ENCODE assay signal across 33 cellular contexts in genomic region chr7:67426654-67427053, GRCh38.
"Had no signal": no experiment of that assay in that cellular context is flagged by ENCODE, and none has a peak within 500 bp of the region (broad histone marks: within the 10 kb centered on the region; RNA-seq: fewer than 3 reads in every experiment).

No MANE protein-coding gene starts in this region.

- H3K36me3 ChIP-seq: adrenal gland, ascending aorta, brain microvascular endothelial cell, breast epithelium, cardiac muscle cell had no signal

- H3K9me3 ChIP-seq: adrenal gland, ascending aorta, body of pancreas, breast epithelium had no signal

- DNase-seq: activated effector memory CD4-positive, alpha-beta T cell treated with anti-CD3 and anti-CD28 coated beads, Interleukin-2, amount 50 U/mL, for 16 hours; activated effector memory CD4-positive, alpha-beta T cell treated with Interleukin-2 at 50 U/mL for 16 hours; activated gamma-delta T cell; activated gamma-delta T cell treated with Interleukin-2 at 50 U/mL for 16 hours; activated naive CD4-positive, alpha-beta T cell; activated naive CD4-positive, alpha-beta T cell treated with anti-CD3 and anti-CD28 coated beads for 36 hours; activated naive CD4-positive, alpha-beta T cell treated with anti-CD3 and anti-CD28 coated beads, Interleukin-2, amount 10 ng/mL, durations not matched to agents 7 days and 5 days; activated naive CD4-positive, alpha-beta T cell treated with anti-CD3 and anti-CD28 coated beads, Interleukin-2, amount 50 U/mL, for 16 hours; activated naive CD4-positive, alpha-beta T cell treated with Interleukin-2 at 50 U/mL for 16 hours; activated naive CD8-positive, alpha-beta T cell treated with anti-CD3 and anti-CD28 coated beads for 36 hours; activated naive CD8-positive, alpha-beta T cell treated with anti-CD3 and anti-CD28 coated beads, Interleukin-2, amount 10 ng/mL, durations not matched to agents 7 days and 5 days; activated naive CD8-positive, alpha-beta T cell treated with anti-CD3 and anti-CD28 coated beads, Interleukin-2, amount 50 U/mL, for 24 hours; activated T-cell treated with anti-CD3 and anti-CD28 coated beads, Interleukin-2, amount 50 U/mL, for 24 hours; activated T-cell treated with anti-CD3 and anti-CD28 coated beads, Interleukin-2, amount 50 U/mL, for 4 hours; activated T-cell treated with anti-CD3 and anti-CD28 coated beads, Interleukin-2, amount 50 U/mL, for 48 hours; activated T-cell treated with anti-CD3 and anti-CD28 coated beads, Interleukin-2, amount 50 U/mL, for 72 hours; adrenal gland; amniotic stem cell; amygdala; anterior cingulate cortex; aorta; body of pancreas; brain microvascular endothelial cell; caudate nucleus; central memory CD4-positive, alpha-beta T cell; cerebellar nuclear complex had no signal

- H3K4me1 ChIP-seq: adrenal gland, ascending aorta, body of pancreas, breast epithelium had no signal

- H3K27me3 ChIP-seq: adrenal gland, ascending aorta, body of pancreas, brain microvascular endothelial cell, breast epithelium, cardiac muscle cell had no signal

- H3K4me3 ChIP-seq: adrenal gland, ascending aorta, body of pancreas, breast epithelium, cardiac muscle cell had no signal

- FAIRE-seq: astrocyte, bronchial epithelial cell had no signal

- H3K27ac ChIP-seq: adrenal gland, ascending aorta, body of pancreas, brain microvascular endothelial cell, breast epithelium, cardiac muscle cell had no signal

- ATAC-seq: activated naive CD4-positive, alpha-beta T cell treated with anti-CD3 and anti-CD28 coated beads, Interleukin-2, amount 50 U/mL, for 72 hours; activated naive CD8-positive, alpha-beta T cell treated with anti-CD3 and anti-CD28 coated beads, Interleukin-2, amount 50 U/mL, for 24 hours; activated T-cell treated with anti-CD3 and anti-CD28 coated beads, Interleukin-2, amount 50 U/mL, for 4 hours; activated T-cell treated with anti-CD3 and anti-CD28 coated beads, Interleukin-2, amount 50 U/mL, for 72 hours; activated T-helper 17 cell treated with anti-CD3 and anti-CD28 coated beads, Interleukin-2, amount 50 U/mL, for 72 hours; body of pancreas had no signal
